ENCODE assay signal across 17 cellular contexts in genomic region chr22:42752230-42752746, GRCh38. TPM values are rescaled to one million over a fixed set of nuclear protein-coding genes. Genes with fewer than 3 reads are reported as not detected.
DNase-seq lines count a peak whose midpoint lies in the region; ATAC-seq and TF ChIP-seq lines count a peak whose summit lies in the region.
"Had no signal": no experiment of that assay in that cellular context is flagged by ENCODE, and none has a peak within 500 bp of the region (broad histone marks: within the 10 kb centered on the region; RNA-seq: fewer than 3 reads in every experiment).

No MANE protein-coding gene starts in this region.

- H3K36me3 ChIP-seq in adipocyte (ENCODE audit: control insufficient read depth, insufficient read depth, low read length, severe bottlenecking) (no peaks in the 10 kb centered on the region), mucosa of descending colon (ENCODE audit: low read depth) (no peaks in the 10 kb centered on the region), subcutaneous abdominal adipose tissue (ENCODE audit: control insufficient read depth in 5 of 5, insufficient read depth in 5 of 5, low read length in 5 of 5) (no peaks in the 10 kb centered on the region), H7 (replicated peaks; ENCODE audit: control insufficient read depth, insufficient read depth, low read length) (no peaks in the 10 kb centered on the region)

- H3K4me3 ChIP-seq in adipocyte (ENCODE audit: low read length) (no peak overlapping the region), mucosa of descending colon (no peak overlapping the region), subcutaneous abdominal adipose tissue (ENCODE audit: low read depth in 1 of 5, low read length in 5 of 5) (no peak overlapping the region), H7 (ENCODE audit: insufficient read depth, low read depth, low read length) (no peak overlapping the region)
- H3K4me3 ChIP-seq: dorsolateral prefrontal cortex had no signal

- intact Hi-C loops in mucosa of descending colon (cut with DNase I, micrococcal nuclease) = no loop called here

- H3K27ac ChIP-seq in subcutaneous abdominal adipose tissue (ENCODE audit: low read depth, low read length) = peak overlapping the region; percentile 42
- H3K27ac ChIP-seq: foreskin keratinocyte had no signal

- H3K4me1 ChIP-seq in adipocyte (ENCODE audit: control insufficient read depth, insufficient read depth, low read length) (peaks cover 52% of the 10 kb centered on the region), mucosa of descending colon (ENCODE audit: low read depth) (no peaks in the 10 kb centered on the region), subcutaneous abdominal adipose tissue (ENCODE audit: control insufficient read depth in 5 of 5, insufficient read depth in 5 of 5, low read length in 5 of 5) (peaks cover 4 to 39% (median 18%) of the 10 kb centered on the region in 5 donors)

- ATAC-seq in mucosa of descending colon (peak; percentile 13), HG02852 (IDR thresholded peaks at IDR 0.05; ENCODE audit: unreplicated experiment) (no peak), GM19452 (IDR thresholded peaks at IDR 0.05; ENCODE audit: unreplicated experiment) (no peak)
- ATAC-seq: foreskin keratinocyte had no signal

- H3K9ac ChIP-seq in adipocyte (ENCODE audit: low read length) (peak overlapping the region; percentile 49), subcutaneous abdominal adipose tissue (ENCODE audit: low read length in 5 of 5) (peak overlapping the region in 1 of 5 donors; percentile 38)

- H3K9me3 ChIP-seq in adipocyte (ENCODE audit: control insufficient read depth, low read length) (no peaks in the 10 kb centered on the region), mucosa of descending colon (no peaks in the 10 kb centered on the region), subcutaneous abdominal adipose tissue (ENCODE audit: control insufficient read depth in 5 of 5, low read length in 5 of 5) (no peaks in the 10 kb centered on the region)

- peak; percentile 46 for DNase-seq in GM10266 (ENCODE audit: extremely low spot score)
- no peak for DNase-seq in adipocyte (ENCODE audit: low read depth)
- no peak for DNase-seq in mucosa of descending colon
- no peak for DNase-seq in H7
- DNase-seq in mesenteric fat pad (ENCODE audit: low spot score) = no peak
- DNase-seq: activated CD4-positive, CD25-positive, alpha-beta regulatory T cell treated with anti-CD3 and anti-CD28 coated beads, Interleukin-2, amount 50 U/mL, for 72 hours; activated T-cell treated with anti-CD3 and anti-CD28 coated beads, Interleukin-2, amount 50 U/mL, for 48 hours; DND-41; dorsolateral prefrontal cortex; foreskin keratinocyte; islet precursor cell; naive B cell; NCI-H2081; SW 1271 had no signal

- no peak for TF ChIP-seq CTCF in GM10266 (IDR thresholded peaks at IDR 0.05; ENCODE audit: control insufficient read depth, insufficient read depth, low read depth, missing control alignments)
- no peak for TF ChIP-seq CTCF in mucosa of descending colon (IDR thresholded peaks at IDR 0.05)

- H3K27me3 ChIP-seq in adipocyte (replicated peaks; ENCODE audit: control insufficient read depth, insufficient read depth, low read length) (no peaks in the 10 kb centered on the region), subcutaneous abdominal adipose tissue (ENCODE audit: control insufficient read depth in 5 of 5, insufficient read depth in 4 of 5, low read length in 5 of 5) (no peaks in the 10 kb centered on the region), H7 (ENCODE audit: control insufficient read depth, insufficient read depth, low read length) (no peaks in the 10 kb centered on the region)
- H3K27me3 ChIP-seq: dorsolateral prefrontal cortex, foreskin keratinocyte had no signal

RNA-seq across cellular contexts. Expression of gene A4GALT, which starts 31.6 kb away (rescaled TPM):
- total RNA-seq in mucosa of descending colon = 10 to 100 TPM in 1 of 3 donors, 1 to 10 TPM in 2; 4.0 to 29.8 (median 9.3) TPM
- total RNA-seq in H7 (2014; rRNA removed; shearing (Covaris generic)) = 7.6 and 9.6 TPM in 2 replicates
- total RNA-seq in mesenteric fat pad = 42.1 TPM
